In the genomic region with DNA sequence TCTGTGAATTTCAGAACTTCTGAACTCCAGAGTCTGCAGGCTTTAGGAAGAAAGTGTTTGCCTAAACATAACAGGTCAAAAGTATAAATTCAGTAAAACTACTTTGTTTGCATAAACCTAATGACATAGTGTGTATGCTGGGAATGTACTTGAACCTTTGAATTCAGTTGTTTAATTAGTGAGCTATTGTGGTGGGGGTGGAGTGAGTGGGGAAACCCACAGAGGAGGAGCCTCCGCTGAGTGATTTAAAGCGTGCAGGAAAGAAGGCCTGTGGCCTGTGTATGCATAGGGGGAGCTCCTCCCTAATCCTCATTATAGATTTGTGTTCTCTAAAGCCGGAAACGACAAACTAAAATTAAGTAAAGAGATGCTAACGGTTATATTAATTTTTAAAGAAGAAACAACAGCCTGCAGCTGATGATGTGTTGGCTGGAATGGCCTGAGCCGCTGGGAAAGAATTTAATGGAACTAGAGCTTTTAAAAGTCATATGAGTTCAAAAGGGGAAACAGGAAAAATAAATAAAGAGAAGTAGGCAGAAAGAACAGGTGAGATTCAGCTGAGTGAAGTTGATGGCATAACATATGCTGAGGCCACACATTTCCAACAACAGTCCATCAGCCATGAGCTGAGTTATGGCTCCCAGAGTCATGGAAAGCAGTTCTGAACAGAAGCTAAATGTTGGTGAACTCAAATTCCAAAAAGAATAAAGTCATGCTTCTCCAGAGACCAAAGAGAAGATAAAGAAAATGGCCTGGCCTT, we compare ENCODE assay signal across 12 cellular contexts.
DNase-seq lines count a peak whose midpoint lies in the region; ATAC-seq, FAIRE-seq and TF ChIP-seq lines count a peak whose summit lies in the region.
"Had no signal": no experiment of that assay in that cellular context is flagged by ENCODE, and none has a peak within 500 bp of the region (broad histone marks: within the 10 kb centered on the region; RNA-seq: fewer than 3 reads in every experiment).

No MANE protein-coding gene starts in this region.

- H3K27me3 ChIP-seq in colonic mucosa, result no peaks in the 10 kb centered on the region

- H3K36me3 Mint-ChIP-seq in activated B cell treated with CpG ODN at 0.5 μM for 24 hours (ENCODE audit: low read depth), result no peaks in the 10 kb centered on the region
- no peaks in the 10 kb centered on the region for H3K36me3 Mint-ChIP-seq in WTC11

- H3K27ac Mint-ChIP-seq in activated B cell treated with CpG ODN at 0.5 μM for 24 hours, result peak overlapping the region; percentile 84
- no peak overlapping the region for H3K27ac Mint-ChIP-seq in WTC11

- H3K4me1 Mint-ChIP-seq in activated B cell treated with CpG ODN at 0.5 μM for 24 hours (peaks cover 26% of the 10 kb centered on the region), WTC11 (peaks cover 55% of the 10 kb centered on the region)

- no peaks in the 10 kb centered on the region for H3K36me3 ChIP-seq in colonic mucosa

- intact Hi-C loops in activated B cell treated with CpG ODN at 0.5 μM for 24 hours (cut with micrococcal nuclease), result loop anchor here (1.0 to 2.0 kb wide), 2 partner anchors 39 to 44 kb away; no protein-coding TSS in a partner anchor
- intact Hi-C loops in colonic mucosa (cut with DNase I), result no loop called here

- H3K27ac ChIP-seq in colonic mucosa, result no peak overlapping the region

- CTCF ChIA-PET in activated B cell treated with CpG ODN at 0.5 μM for 24 hours (lab: Charles Lee) (no interaction called here), WTC11 (lab: Charles Lee) (no interaction called here)

- peaks cover 3% of the 10 kb centered on the region for H3K9me3 Mint-ChIP-seq in activated B cell treated with CpG ODN at 0.5 μM for 24 hours
- H3K9me3 Mint-ChIP-seq in WTC11, result no peaks in the 10 kb centered on the region

- no peaks in the 10 kb centered on the region for H3K4me1 ChIP-seq in colonic mucosa

- no peaks in the 10 kb centered on the region for H3K27me3 Mint-ChIP-seq in activated B cell treated with CpG ODN at 0.5 μM for 24 hours
- H3K27me3 Mint-ChIP-seq in WTC11 (ENCODE audit: low read depth), result no peaks in the 10 kb centered on the region

- FAIRE-seq in GM18507 (lab: Jason Lieb, UNC), result peak; percentile 95

- POLR2A ChIA-PET in activated B cell treated with CpG ODN at 0.5 μM for 24 hours (lab: Charles Lee) (no interaction called here), WTC11 (lab: Charles Lee) (interaction anchor here (0.6 kb wide), 1 partner anchor 68 kb away, joined by 3 read pairs; no protein-coding TSS in a partner anchor)

- DNase-seq in GM18507 (ENCODE audit: extremely low spot score, insufficient read length, low read depth), result peak; percentile 22
- DNase-seq in activated B cell treated with CpG ODN at 0.5 μM for 24 hours, result no peak
- no peak for DNase-seq in WTC11 (ENCODE audit: low spot score)
- DNase-seq in colonic mucosa, result no peak
- DNase-seq in NCI-H1694 (lab: John Stamatoyannopoulos, UW), result no peak
- DNase-seq in activated CD4-positive, CD25-positive, alpha-beta regulatory T cell treated with anti-CD3 and anti-CD28 coated beads, Interleukin-2, amount 50 U/mL, for 72 hours, result no peak
- DNase-seq: activated CD4-positive, alpha-beta T cell treated with anti-CD3 and anti-CD28 coated beads for 48 hours; aorta; NK-92 treated with Interleukin-12 subunit alpha and Interleukin-12 subunit beta, amount 100 ng/mL, for 24 hours had no signal

- H3K9me3 ChIP-seq in colonic mucosa, result no peaks in the 10 kb centered on the region

- H3K4me3 ChIP-seq in colonic mucosa, result no peak overlapping the region
- H3K4me3 ChIP-seq: smooth muscle cell had no signal

- peak; percentile 80 for ATAC-seq in GM21447 (IDR thresholded peaks at IDR 0.05; ENCODE audit: unreplicated experiment)
- ATAC-seq in HG03139 (IDR thresholded peaks at IDR 0.05; ENCODE audit: unreplicated experiment), result peak; percentile 79
- peak; percentile 90 for ATAC-seq in activated B cell treated with CpG ODN at 0.5 μM for 24 hours (ENCODE audit: low read depth)
- ATAC-seq in WTC11, result no peak

- H3K4me3 Mint-ChIP-seq in activated B cell treated with CpG ODN at 0.5 μM for 24 hours, result no peak overlapping the region
- H3K4me3 Mint-ChIP-seq in WTC11, result no peak overlapping the region

- H3K9ac ChIP-seq in colonic mucosa (ENCODE audit: low read depth in 2 of 2, low read length in 2 of 2), result no peak overlapping the region

- TF ChIP-seq CTCF in activated B cell treated with CpG ODN at 0.5 μM for 24 hours (IDR thresholded peaks at IDR 0.05) (no peak), WTC11 (IDR thresholded peaks at IDR 0.05) (no peak), colonic mucosa (IDR thresholded peaks at IDR 0.05) (no peak)

TF ChIP-seq in WTC11, 78 proteins besides CTCF, POLR2A, EP300 and RAD21:
- TF ChIP-seq ERG (CRISPR knock-in tag; IDR thresholded peaks at IDR 0.05) (no peak), NFE2L1 (CRISPR knock-in tag; IDR thresholded peaks at IDR 0.05) (no peak), NFYB (CRISPR knock-in tag; conservative IDR thresholded peaks at IDR 0.05; ENCODE audit: low read depth) (no peak), TEAD1 (CRISPR knock-in tag; IDR thresholded peaks at IDR 0.05) (no peak), JAZF1 (CRISPR knock-in tag; IDR thresholded peaks at IDR 0.05) (no peak), PREB (CRISPR knock-in tag; IDR thresholded peaks at IDR 0.05; ENCODE audit: borderline replicate concordance) (no peak), ZBTB21 (CRISPR knock-in tag; IDR thresholded peaks at IDR 0.05; ENCODE audit: borderline replicate concordance) (no peak)
- TF ChIP-seq, protein P1, sequence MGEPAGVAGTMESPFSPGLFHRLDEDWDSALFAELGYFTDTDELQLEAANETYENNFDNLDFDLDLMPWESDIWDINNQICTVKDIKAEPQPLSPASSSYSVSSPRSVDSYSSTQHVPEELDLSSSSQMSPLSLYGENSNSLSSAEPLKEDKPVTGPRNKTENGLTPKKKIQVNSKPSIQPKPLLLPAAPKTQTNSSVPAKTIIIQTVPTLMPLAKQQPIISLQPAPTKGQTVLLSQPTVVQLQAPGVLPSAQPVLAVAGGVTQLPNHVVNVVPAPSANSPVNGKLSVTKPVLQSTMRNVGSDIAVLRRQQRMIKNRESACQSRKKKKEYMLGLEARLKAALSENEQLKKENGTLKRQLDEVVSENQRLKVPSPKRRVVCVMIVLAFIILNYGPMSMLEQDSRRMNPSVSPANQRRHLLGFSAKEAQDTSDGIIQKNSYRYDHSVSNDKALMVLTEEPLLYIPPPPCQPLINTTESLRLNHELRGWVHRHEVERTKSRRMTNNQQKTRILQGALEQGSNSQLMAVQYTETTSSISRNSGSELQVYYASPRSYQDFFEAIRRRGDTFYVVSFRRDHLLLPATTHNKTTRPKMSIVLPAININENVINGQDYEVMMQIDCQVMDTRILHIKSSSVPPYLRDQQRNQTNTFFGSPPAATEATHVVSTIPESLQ (CRISPR knock-in tag; IDR thresholded peaks at IDR 0.05), result no peak
